In genomic region chr11:70568504-70569172, GRCh38 we compare ENCODE assay signal across 9 cellular contexts.
DNase-seq lines count a peak whose midpoint lies in the region; ATAC-seq and TF ChIP-seq lines count a peak whose summit lies in the region.
"Had no signal": no experiment of that assay in that cellular context is flagged by ENCODE, and none has a peak within 500 bp of the region (broad histone marks: within the 10 kb centered on the region; RNA-seq: fewer than 3 reads in every experiment).

No MANE protein-coding gene starts in this region.

- H3K27ac Mint-ChIP-seq in H9, result peak overlapping the region in 1 of 3 experiments; percentile 48; a peak in 1 of 7 replicates
- H3K27ac Mint-ChIP-seq in MCF 10A (ENCODE audit: low read depth, unreplicated experiment), result no peak overlapping the region

- H3K9me3 Mint-ChIP-seq in H9, result no peaks in the 10 kb centered on the region; a peak in 1 of 5 replicates
- peaks cover 28% of the 10 kb centered on the region for H3K9me3 Mint-ChIP-seq in MCF 10A (ENCODE audit: unreplicated experiment)

- no peak overlapping the region for H2BK15ac ChIP-seq in H9 (ENCODE audit: low read depth, low read length)

- no peak overlapping the region for H2BK5ac ChIP-seq in H9 (ENCODE audit: insufficient read length, low read length)

- no peaks in the 10 kb centered on the region for H3K79me2 ChIP-seq in H9 (ENCODE audit: insufficient read depth, low read length)

- H3K14ac ChIP-seq in H9 (ENCODE audit: insufficient read depth, low read length), result no peak overlapping the region

- H2BK20ac ChIP-seq in H9 (ENCODE audit: low read depth, low read length, poor library complexity, severe bottlenecking), result no peak overlapping the region

- H3K9ac ChIP-seq in H9 (ENCODE audit: extremely low read depth, insufficient read length, low read length), result no peak overlapping the region
- H3K9ac ChIP-seq: KMS-11 had no signal

- no peaks in the 10 kb centered on the region for H3K23me2 ChIP-seq in H9 (ENCODE audit: insufficient read length, low read depth, low read length, poor library complexity, severe bottlenecking)

- BruUV-seq in MCF 10A (replicated peaks; lab: Mats Ljungman, UMichigan), result no TSS peak

- H3K4me3 ChIP-seq in spleen, result peak overlapping the region in 5 of 8 donors; percentile 10 to 51 (median 19)

- no peak overlapping the region for H4K5ac ChIP-seq in H9 (ENCODE audit: insufficient read length, low read depth, low read length)

- H3K4me3 Mint-ChIP-seq in H9 (no peak overlapping the region; a peak in 1 of 5 replicates), MCF 10A (ENCODE audit: unreplicated experiment) (peak overlapping the region; percentile 14)

- peaks cover 15 to 25% of the 10 kb centered on the region in 2 experiments for H3K4me1 Mint-ChIP-seq in H9
- H3K4me1 Mint-ChIP-seq in MCF 10A (ENCODE audit: insufficient read depth, unreplicated experiment), result no peaks in the 10 kb centered on the region

- TF ChIP-seq CTCF in H9 (conservative IDR thresholded peaks at IDR 0.05), result peak; percentile 58
- no peak for TF ChIP-seq CTCF in MCF 10A (IDR thresholded peaks at IDR 0.05; ENCODE audit: unreplicated experiment)
- TF ChIP-seq CTCF in spleen (IDR thresholded peaks at IDR 0.05 in 8 of 11, conservative IDR thresholded peaks at IDR 0.05 in 3 of 11), result peak in 4 of 11 experiments; percentile 19 to 46 (median 32)

- H3K79me1 ChIP-seq in H9 (ENCODE audit: insufficient read depth, low read depth, low read length, poor library complexity, severe bottlenecking), result no peaks in the 10 kb centered on the region

- intact Hi-C loops in MCF 10A (cut with micrococcal nuclease) (no loop called here), spleen (cut with DNase I; ENCODE audit: low total_unique reads) (no loop called here)

- H3K4ac ChIP-seq in H9 (ENCODE audit: low read depth, low read length), result no peak overlapping the region

- no peak overlapping the region for H2BK120ac ChIP-seq in H9 (ENCODE audit: low read depth, low read length, poor library complexity, severe bottlenecking)

- H3K27ac ChIP-seq in H9 (ENCODE audit: insufficient read length, low read depth, low read length), result no peak overlapping the region
- H3K27ac ChIP-seq in spleen, result peak overlapping the region in 5 of 8 donors; percentile 50 to 70 (median 64)
- H3K27ac ChIP-seq: KMS-11 had no signal

- no CpG with 5 or more reads among the region's 16 CpGs for WGBS in H9 (ENCODE audit: extremely low coverage, insufficient read length, low lambda C conversion rate)
- WGBS in spleen, 5 donors, result 30 to 40% (median 34%) methylated on average over 2 to 16 of the region's 16 CpGs

- ATAC-seq in HG02610 (IDR thresholded peaks at IDR 0.05; ENCODE audit: unreplicated experiment), result no peak
- ATAC-seq in HG03039 (IDR thresholded peaks at IDR 0.05; ENCODE audit: unreplicated experiment), result no peak

- H3K27me3 ChIP-seq in H9 (ENCODE audit: insufficient read depth, low read length) (no peaks in the 10 kb centered on the region), spleen (replicated peaks in 1 of 7) (peaks cover 0 to 38% (median 0%) of the 10 kb centered on the region in 7 donors)

- H3K36me3 Mint-ChIP-seq in H9 (ENCODE audit: insufficient read depth in 1 of 3, low read depth in 3 of 3) (peaks cover 0 to 2% (median 0%) of the 10 kb centered on the region in 3 experiments; a peak in 1 of 7 replicates), MCF 10A (ENCODE audit: insufficient read depth, unreplicated experiment) (peaks cover 7% of the 10 kb centered on the region)

- H2AK5ac ChIP-seq in H9 (ENCODE audit: insufficient read length, low read length), result no peak overlapping the region

- peak; percentile 86 for DNase-seq in H9
- peak; percentile 0 for DNase-seq in MCF 10A (ENCODE audit: unreplicated experiment)
- DNase-seq in iPS-NIHi11 (ENCODE audit: low spot score), result peak; percentile 93
- peak; percentile 71 for DNase-seq in spleen
- DNase-seq in HuH-7 (ENCODE audit: low spot score), result no peak
- no peak for DNase-seq in activated CD4-positive, alpha-beta T cell treated with anti-CD3 and anti-CD28 coated beads, Interleukin-2, amount 50 U/mL, for 1 hour

- CTCF ChIA-PET in MCF 10A (lab: Yijun Ruan, JAX), result no interaction called here

- H2AFZ ChIP-seq in H9 (ENCODE audit: low read length), result no peak overlapping the region

- TF ChIP-seq POLR2A in spleen (IDR thresholded peaks at IDR 0.05), result no peak

- no peak overlapping the region for H3T11ph ChIP-seq in H9 (ENCODE audit: low read length)

- no peaks in the 10 kb centered on the region for H3K9me3 ChIP-seq in H9 (ENCODE audit: control insufficient read depth, low read depth, low read length)
- no peaks in the 10 kb centered on the region for H3K9me3 ChIP-seq in spleen

- H3K4me1 ChIP-seq in H9 (ENCODE audit: insufficient read depth, low read length) (peaks cover 3% of the 10 kb centered on the region; the same call in 1 of the 2 replicates), spleen (peaks cover 0 to 20% (median 14%) of the 10 kb centered on the region in 6 donors)

- no peak overlapping the region for H3K23ac ChIP-seq in H9 (ENCODE audit: insufficient read length, low read depth, low read length)

- H3K27me3 Mint-ChIP-seq in H9 (ENCODE audit: low read depth), result peaks cover 2% of the 10 kb centered on the region
- H3K27me3 Mint-ChIP-seq in MCF 10A (ENCODE audit: insufficient read depth, unreplicated experiment), result no peaks in the 10 kb centered on the region

- POLR2A ChIA-PET in MCF 10A (lab: Yijun Ruan, JAX), result interaction anchor here (0.6 kb wide), 1 partner anchor 243 kb away, joined by 3 read pairs; no protein-coding TSS in a partner anchor

- H3K18ac ChIP-seq in H9 (ENCODE audit: insufficient read length, low read depth, low read length), result no peak overlapping the region

- H4K91ac ChIP-seq in H9 (ENCODE audit: insufficient read length, low read depth, low read length), result no peak overlapping the region

- H4K8ac ChIP-seq in H9 (replicated peaks; ENCODE audit: insufficient read length, low read depth, low read length), result no peak overlapping the region

- no peaks in the 10 kb centered on the region for H3K36me3 ChIP-seq in spleen

- H3K4me2 ChIP-seq in H9 (ENCODE audit: insufficient read depth, insufficient read length, low read length), result no peak overlapping the region
- H3K4me2 ChIP-seq: KMS-11 had no signal

- no peak overlapping the region for H2BK12ac ChIP-seq in H9 (ENCODE audit: insufficient read length, low read depth, low read length)

- no peak overlapping the region for H3K56ac ChIP-seq in H9 (ENCODE audit: insufficient read length, low read depth, low read length)

- H4K20me1 ChIP-seq in H9 (ENCODE audit: control insufficient read depth, insufficient read depth, insufficient read length), result no peaks in the 10 kb centered on the region

Comparison
In these comparisons a context has a peak if more than half of its experiments do, and no peak if none do; other contexts are left out.
1. DNase-seq: peak in H9 (single experiment), MCF 10A (single experiment), iPS-NIHi11 (single experiment) and spleen (single experiment); none in HuH-7 (single experiment) and activated CD4-positive, alpha-beta T cell treated with anti-CD3 and anti-CD28 coated beads, Interleukin-2, amount 50 U/mL, for 1 hour (single experiment).